In genomic region chr4:7827566-7827965, GRCh38 we compare ENCODE assay signal across 9 cellular contexts.
DNase-seq lines count a peak whose midpoint lies in the region; ATAC-seq, FAIRE-seq and TF ChIP-seq lines count a peak whose summit lies in the region.
"Had no signal": no experiment of that assay in that cellular context is flagged by ENCODE, and none has a peak within 500 bp of the region (broad histone marks: within the 10 kb centered on the region; RNA-seq: fewer than 3 reads in every experiment).

No MANE protein-coding gene starts in this region.

- no peak overlapping the region for H2BK120ac ChIP-seq in H1 (replicated peaks; ENCODE audit: low read depth, low read length)
- H2BK120ac ChIP-seq in mesendoderm (ENCODE audit: low read depth, low read length), result no peak overlapping the region

- H4K8ac ChIP-seq in H1 (ENCODE audit: extremely low read depth, insufficient read depth, low read length) (no peak overlapping the region), mesendoderm (ENCODE audit: low read depth, low read length) (no peak overlapping the region)

- no peak for FAIRE-seq in H1 (lab: Jason Lieb, UNC)
- FAIRE-seq: TTC549 had no signal

- TF ChIP-seq POLR2A in H1 (IDR thresholded peaks at IDR 0.05; ENCODE audit: control extremely low read depth in 1 of 2, low read depth in 2 of 2, low read length in 2 of 2) (no peak), ovary (IDR thresholded peaks at IDR 0.05) (no peak)

- no peak overlapping the region for H2AK5ac ChIP-seq in H1 (ENCODE audit: low read depth, low read length)
- H2AK5ac ChIP-seq in mesendoderm (ENCODE audit: low read length), result no peak overlapping the region

- peak overlapping the region; percentile 91 for H3K27ac Mint-ChIP-seq in CD4-positive, alpha-beta T cell

- POLR2A ChIA-PET in CD4-positive, alpha-beta T cell (lab: Charles Lee), result interaction anchor here (0.6 to 1.2 kb wide), 2 partner anchors 18 to 64 kb away, joined by 4 read pairs; no protein-coding TSS in a partner anchor
- POLR2A ChIA-PET in RWPE1 (lab: Yijun Ruan, JAX; ENCODE audit: low non-redundant PET), result no interaction called here
- POLR2A ChIA-PET in H1 (lab: Charles Lee; ENCODE audit: partially characterized antibody), result interaction anchor here (1.3 kb wide), 1 partner anchor 9 kb away, joined by 4 read pairs; no protein-coding TSS in a partner anchor

- H3K9me3 Mint-ChIP-seq in CD4-positive, alpha-beta T cell, result no peaks in the 10 kb centered on the region

- no peak overlapping the region for H3K4ac ChIP-seq in H1 (replicated peaks; ENCODE audit: insufficient read length, low read depth, low read length)
- no peak overlapping the region for H3K4ac ChIP-seq in mesendoderm (ENCODE audit: low read depth, low read length)

- DNase-seq in CD4-positive, alpha-beta T cell, result no peak
- DNase-seq in RWPE1 (ENCODE audit: low spot score) (no peak), H1 (ENCODE audit: low read depth in 1 of 2, low spot score in 2 of 2) (no peak), ovary (no peak), mesendoderm (no peak), retina (no peak)

- no peak overlapping the region for H2AFZ ChIP-seq in H1 (ENCODE audit: low read length)

- H3K4me1 ChIP-seq in H1 (replicated peaks in 1 of 4; ENCODE audit: control insufficient read depth in 3 of 4, insufficient read depth in 4 of 4, low read length in 3 of 4) (peaks cover 0 to 9% (median 5%) of the 10 kb centered on the region in 4 experiments; a peak in 4 of 7 replicates), ovary (ENCODE audit: insufficient read depth) (peaks cover 19% of the 10 kb centered on the region), mesendoderm (ENCODE audit: control insufficient read depth, low read depth, low read length) (peaks cover 4% of the 10 kb centered on the region)

- H4K5ac ChIP-seq in H1 (ENCODE audit: insufficient read length, low read depth, low read length), result no peak overlapping the region
- H4K5ac ChIP-seq in mesendoderm (ENCODE audit: low read length), result no peak overlapping the region

- peaks cover 49% of the 10 kb centered on the region for H3K4me1 Mint-ChIP-seq in CD4-positive, alpha-beta T cell (ENCODE audit: low read depth)

- H3K23me2 ChIP-seq in H1 (ENCODE audit: low read depth, low read length), result no peaks in the 10 kb centered on the region

- H2BK15ac ChIP-seq in H1 (ENCODE audit: low read length) (no peak overlapping the region), mesendoderm (replicated peaks; ENCODE audit: low read depth) (no peak overlapping the region)

- peak overlapping the region; percentile 60 for H3K27ac ChIP-seq in CD4-positive, alpha-beta T cell (ENCODE audit: low read depth, low read length)
- H3K27ac ChIP-seq in RWPE1 (peak overlapping the region; percentile 75), H1 (ENCODE audit: low read depth, low read length) (no peak overlapping the region), ovary (peak overlapping the region; percentile 47 to 62), mesendoderm (ENCODE audit: low read depth, low read length) (no peak overlapping the region)

- H3K4me2 ChIP-seq in H1 (ENCODE audit: insufficient read depth in 1 of 2, low read depth in 2 of 2, low read length in 2 of 2), result no peak overlapping the region
- no peak overlapping the region for H3K4me2 ChIP-seq in mesendoderm (ENCODE audit: low read length)

- intact Hi-C loops in CD4-positive, alpha-beta T cell (cut with DNase I, micrococcal nuclease), result no loop called here
- intact Hi-C loops in ovary (cut with DNase I), result no loop called here

- no peak overlapping the region for H3K9ac ChIP-seq in H1 (replicated peaks in 1 of 4; ENCODE audit: extremely low read depth in 1 of 4, low read depth in 3 of 4, low read length in 3 of 4)
- H3K9ac ChIP-seq in mesendoderm (ENCODE audit: low read length), result no peak overlapping the region

- H3K79me1 ChIP-seq in H1 (ENCODE audit: low read depth, low read length) (no peaks in the 10 kb centered on the region), mesendoderm (ENCODE audit: low read length) (peaks cover 7% of the 10 kb centered on the region)

- H3K9me3 ChIP-seq in CD4-positive, alpha-beta T cell (ENCODE audit: control insufficient read depth, low read length), result no peaks in the 10 kb centered on the region
- H3K9me3 ChIP-seq in H1 (ENCODE audit: insufficient read depth in 2 of 2, low read depth in 1 of 2, low read length in 1 of 2), result no peaks in the 10 kb centered on the region
- H3K9me3 ChIP-seq in ovary, result no peaks in the 10 kb centered on the region

- TF ChIP-seq EP300 in H1 (IDR thresholded peaks at IDR 0.05; ENCODE audit: borderline replicate concordance in 1 of 2, low read depth in 2 of 2, low read length in 2 of 2) (no peak), ovary (IDR thresholded peaks at IDR 0.05) (no peak)

- H4K91ac ChIP-seq in H1 (replicated peaks; ENCODE audit: insufficient read length, low read length), result no peak overlapping the region

- H3K4me3 Mint-ChIP-seq in CD4-positive, alpha-beta T cell, result peak overlapping the region; percentile 35

- H2BK20ac ChIP-seq in H1 (ENCODE audit: low read length), result no peak overlapping the region

- H3K14ac ChIP-seq in H1 (ENCODE audit: insufficient read length), result no peak overlapping the region

- H3K36me3 ChIP-seq in H1 (ENCODE audit: control insufficient read depth in 2 of 4, insufficient read depth in 4 of 4, low read length in 3 of 4), result no peaks in the 10 kb centered on the region
- H3K36me3 ChIP-seq in ovary, result no peaks in the 10 kb centered on the region
- no peaks in the 10 kb centered on the region for H3K36me3 ChIP-seq in mesendoderm (ENCODE audit: control insufficient read depth, insufficient read depth, low read length)

- no peaks in the 10 kb centered on the region for H4K20me1 ChIP-seq in H1 (replicated peaks in 1 of 2; ENCODE audit: control insufficient read depth in 1 of 2, insufficient read depth in 2 of 2, low read length in 2 of 2)

- H2BK12ac ChIP-seq in H1 (ENCODE audit: low read depth, low read length), result no peak overlapping the region

- H3K27me3 Mint-ChIP-seq in CD4-positive, alpha-beta T cell, result no peaks in the 10 kb centered on the region

- WGBS in H1 (ENCODE audit: extremely low coverage in 1 of 2, insufficient coverage in 1 of 2, insufficient read length in 1 of 2, insufficient replicate concordance in 2 of 2, low coverage in 1 of 2, low lambda C conversion rate in 2 of 2, missing lambda C conversion rate in 1 of 2), 2 experiments, result 90% methylated on average over 6 of the region's 11 CpGs; no CpG with 5 or more reads in 1 of the 2 experiments
- 91 to 95% (median 95%) methylated on average over 11 of the region's 11 CpGs for WGBS in ovary, 3 donors
- no CpG with 5 or more reads among the region's 11 CpGs for WGBS in mesendoderm (ENCODE audit: extremely low coverage, insufficient coverage, low lambda C conversion rate)

- H3K18ac ChIP-seq in H1 (ENCODE audit: extremely low read depth, low read length), result 0 out of 2 replicates have a peak overlapping the region, but pooled peaks have one; percentile 27
- H3K18ac ChIP-seq in mesendoderm (ENCODE audit: low read length), result no peak overlapping the region

- no peak overlapping the region for H3K23ac ChIP-seq in H1 (ENCODE audit: insufficient read length)
- no peak overlapping the region for H3K23ac ChIP-seq in mesendoderm (ENCODE audit: low read length)

- H3K27me3 ChIP-seq in CD4-positive, alpha-beta T cell (ENCODE audit: control insufficient read depth, insufficient read depth, low read length), result no peaks in the 10 kb centered on the region
- H3K27me3 ChIP-seq in H1 (replicated peaks in 1 of 4; ENCODE audit: control insufficient read depth in 3 of 4, extremely low read depth in 1 of 4, insufficient read depth in 3 of 4, low read length in 3 of 4), result no peaks in the 10 kb centered on the region
- no peaks in the 10 kb centered on the region for H3K27me3 ChIP-seq in ovary
- H3K27me3 ChIP-seq in mesendoderm (ENCODE audit: insufficient read depth, low read length, poor library complexity), result no peaks in the 10 kb centered on the region

- no peak for ATAC-seq in CD4-positive, alpha-beta T cell (ENCODE audit: poor library complexity)
- no peak for ATAC-seq in GM21717 (IDR thresholded peaks at IDR 0.05; ENCODE audit: unreplicated experiment)
- no peak for ATAC-seq in HG02852 (IDR thresholded peaks at IDR 0.05; ENCODE audit: unreplicated experiment)

- no peak overlapping the region for H3K4me3 ChIP-seq in H1 (ENCODE audit: extremely low read depth in 1 of 4, insufficient read depth in 2 of 4, low read depth in 3 of 4, low read length in 4 of 4)
- no peak overlapping the region for H3K4me3 ChIP-seq in ovary
- H3K4me3 ChIP-seq in mesendoderm (ENCODE audit: low read length), result no peak overlapping the region

- H2BK5ac ChIP-seq in H1 (ENCODE audit: low read depth, low read length) (no peak overlapping the region), mesendoderm (ENCODE audit: low read length) (no peak overlapping the region)

- CTCF ChIA-PET in CD4-positive, alpha-beta T cell (lab: Charles Lee), result interaction anchor here (1.0 to 2.9 kb wide), 4 partner anchors 17 to 25 kb away, joined by 3 to 9 read pairs (median 6); no protein-coding TSS in a partner anchor
- CTCF ChIA-PET in RWPE1 (lab: Yijun Ruan, JAX) (interaction anchor here (0.7 kb wide), 1 partner anchor 84 kb away, joined by 5 read pairs; no protein-coding TSS in a partner anchor), H1 (lab: Charles Lee; ENCODE audit: partially characterized antibody) (interaction anchor here (1.1 to 3.9 kb wide), 5 partner anchors 16 to 138 kb away, joined by 3 to 22 read pairs (median 6); no protein-coding TSS in a partner anchor)

- H3K79me2 ChIP-seq in H1 (ENCODE audit: control insufficient read depth in 1 of 2, insufficient read depth in 2 of 2, low read length in 2 of 2) (no peaks in the 10 kb centered on the region), mesendoderm (ENCODE audit: control insufficient read depth, insufficient read depth, low read length) (no peaks in the 10 kb centered on the region)

- no peak for TF ChIP-seq RAD21 in H1 (IDR thresholded peaks at IDR 0.05 in 1 of 2, conservative IDR thresholded peaks at IDR 0.05 in 1 of 2; ENCODE audit: low read depth in 2 of 2, low read length in 2 of 2)

- H3K36me3 Mint-ChIP-seq in CD4-positive, alpha-beta T cell (ENCODE audit: low read depth), result peaks cover 15% of the 10 kb centered on the region

- H3K56ac ChIP-seq in H1 (replicated peaks; ENCODE audit: insufficient read length, low read depth, low read length) (no peak overlapping the region), mesendoderm (ENCODE audit: low read length) (no peak overlapping the region)

- no peak for TF ChIP-seq CTCF in CD4-positive, alpha-beta T cell (IDR thresholded peaks at IDR 0.05)
- TF ChIP-seq CTCF in RWPE1 (conservative IDR thresholded peaks at IDR 0.05; ENCODE audit: low read depth), result no peak
- TF ChIP-seq CTCF in H1 (IDR thresholded peaks at IDR 0.05; ENCODE audit: control extremely low read depth in 1 of 3, insufficient read depth in 1 of 3, low read depth in 1 of 3, low read length in 3 of 3), result no peak
- TF ChIP-seq CTCF in ovary (IDR thresholded peaks at IDR 0.05), result no peak

TF ChIP-seq in H1, 55 proteins besides CTCF, POLR2A, EP300 and RAD21 (continues in another document):
- no peak for TF ChIP-seq KDM1A (IDR thresholded peaks at IDR 0.05; ENCODE audit: borderline replicate concordance, low read length)
- no peak for TF ChIP-seq CTBP2 (IDR thresholded peaks at IDR 0.05; ENCODE audit: borderline replicate concordance, insufficient read depth, insufficient read length, low read length)
- no peak for TF ChIP-seq FOSL1 (IDR thresholded peaks at IDR 0.05; ENCODE audit: insufficient read depth, low read depth, low read length)
- no peak for TF ChIP-seq SIRT6 (IDR thresholded peaks at IDR 0.05; ENCODE audit: low read length)

Comparison
In these comparisons a context has a peak if more than half of its experiments do, and no peak if none do; other contexts are left out.
1. H3K27ac ChIP-seq: peak in CD4-positive, alpha-beta T cell (single experiment), RWPE1 (single experiment) and ovary (2 of 2); none in H1 (single experiment) and mesendoderm (single experiment).